ENCODE assay signal across 1 cellular context in genomic region chr17:34623856-34624766, GRCh38.
A peak's percentile ranks its signal among the peaks of the same experiment; 100 is the strongest.
TF ChIP-seq lines count a peak whose summit lies in the region.

No MANE protein-coding gene starts in this region.

TF ChIP-seq in K562, 482 proteins besides CTCF, POLR2A, EP300 and RAD21 (continued from another document):
- peak; percentile 28; the same call in 1 of the 2 replicates for TF ChIP-seq NFIX (CRISPR knock-in tag; IDR thresholded peaks at IDR 0.05; ENCODE audit: low read depth)
- peak; percentile 46 for TF ChIP-seq ZFP36 (IDR thresholded peaks at IDR 0.05; ENCODE audit: low read depth, low read length, partially characterized antibody)
- no peak for TF ChIP-seq ELK1 (CRISPR knock-in tag; IDR thresholded peaks at IDR 0.05)
